Comparison of ENCODE assay signal across 1 cellular context in the genomic region with DNA sequence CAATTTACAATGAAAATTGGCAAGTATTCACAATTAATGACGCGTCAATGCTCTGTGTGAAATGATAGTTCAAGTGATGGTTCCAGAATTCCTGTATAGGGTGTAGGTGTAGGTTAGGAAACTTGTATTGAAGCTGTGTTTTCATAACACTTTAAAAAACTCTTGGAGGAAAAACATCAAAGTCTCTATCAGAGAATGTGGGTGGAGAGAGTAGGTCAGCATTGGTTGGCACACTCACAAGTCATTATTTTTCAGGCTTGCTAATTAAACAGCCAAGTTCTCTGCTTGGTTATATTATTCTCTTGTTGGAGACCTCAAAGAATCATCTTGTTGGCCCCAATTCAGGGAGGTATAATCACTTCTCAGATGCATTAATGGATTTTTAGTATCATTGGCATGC.
TF ChIP-seq lines count a peak whose summit lies in the region.

No MANE protein-coding gene starts in this region.

TF ChIP-seq in GM23338, 12 proteins besides CTCF, POLR2A, EP300 and RAD21 (continued from another document):
- TF ChIP-seq, protein P1, sequence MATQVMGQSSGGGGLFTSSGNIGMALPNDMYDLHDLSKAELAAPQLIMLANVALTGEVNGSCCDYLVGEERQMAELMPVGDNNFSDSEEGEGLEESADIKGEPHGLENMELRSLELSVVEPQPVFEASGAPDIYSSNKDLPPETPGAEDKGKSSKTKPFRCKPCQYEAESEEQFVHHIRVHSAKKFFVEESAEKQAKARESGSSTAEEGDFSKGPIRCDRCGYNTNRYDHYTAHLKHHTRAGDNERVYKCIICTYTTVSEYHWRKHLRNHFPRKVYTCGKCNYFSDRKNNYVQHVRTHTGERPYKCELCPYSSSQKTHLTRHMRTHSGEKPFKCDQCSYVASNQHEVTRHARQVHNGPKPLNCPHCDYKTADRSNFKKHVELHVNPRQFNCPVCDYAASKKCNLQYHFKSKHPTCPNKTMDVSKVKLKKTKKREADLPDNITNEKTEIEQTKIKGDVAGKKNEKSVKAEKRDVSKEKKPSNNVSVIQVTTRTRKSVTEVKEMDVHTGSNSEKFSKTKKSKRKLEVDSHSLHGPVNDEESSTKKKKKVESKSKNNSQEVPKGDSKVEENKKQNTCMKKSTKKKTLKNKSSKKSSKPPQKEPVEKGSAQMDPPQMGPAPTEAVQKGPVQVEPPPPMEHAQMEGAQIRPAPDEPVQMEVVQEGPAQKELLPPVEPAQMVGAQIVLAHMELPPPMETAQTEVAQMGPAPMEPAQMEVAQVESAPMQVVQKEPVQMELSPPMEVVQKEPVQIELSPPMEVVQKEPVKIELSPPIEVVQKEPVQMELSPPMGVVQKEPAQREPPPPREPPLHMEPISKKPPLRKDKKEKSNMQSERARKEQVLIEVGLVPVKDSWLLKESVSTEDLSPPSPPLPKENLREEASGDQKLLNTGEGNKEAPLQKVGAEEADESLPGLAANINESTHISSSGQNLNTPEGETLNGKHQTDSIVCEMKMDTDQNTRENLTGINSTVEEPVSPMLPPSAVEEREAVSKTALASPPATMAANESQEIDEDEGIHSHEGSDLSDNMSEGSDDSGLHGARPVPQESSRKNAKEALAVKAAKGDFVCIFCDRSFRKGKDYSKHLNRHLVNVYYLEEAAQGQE (IDR thresholded peaks at IDR 0.05; ENCODE audit: unreplicated experiment), result no peak
- TF ChIP-seq EZH2 (IDR thresholded peaks at IDR 0.05; ENCODE audit: low read depth, unreplicated experiment) (no peak), NANOG (IDR thresholded peaks at IDR 0.05; ENCODE audit: borderline replicate concordance) (no peak), STAT1 (IDR thresholded peaks at IDR 0.05; ENCODE audit: unreplicated experiment) (no peak), ZNF331 (CRISPR knock-in tag; IDR thresholded peaks at IDR 0.05; ENCODE audit: low read depth) (no peak)
- TF ChIP-seq, protein P2, sequence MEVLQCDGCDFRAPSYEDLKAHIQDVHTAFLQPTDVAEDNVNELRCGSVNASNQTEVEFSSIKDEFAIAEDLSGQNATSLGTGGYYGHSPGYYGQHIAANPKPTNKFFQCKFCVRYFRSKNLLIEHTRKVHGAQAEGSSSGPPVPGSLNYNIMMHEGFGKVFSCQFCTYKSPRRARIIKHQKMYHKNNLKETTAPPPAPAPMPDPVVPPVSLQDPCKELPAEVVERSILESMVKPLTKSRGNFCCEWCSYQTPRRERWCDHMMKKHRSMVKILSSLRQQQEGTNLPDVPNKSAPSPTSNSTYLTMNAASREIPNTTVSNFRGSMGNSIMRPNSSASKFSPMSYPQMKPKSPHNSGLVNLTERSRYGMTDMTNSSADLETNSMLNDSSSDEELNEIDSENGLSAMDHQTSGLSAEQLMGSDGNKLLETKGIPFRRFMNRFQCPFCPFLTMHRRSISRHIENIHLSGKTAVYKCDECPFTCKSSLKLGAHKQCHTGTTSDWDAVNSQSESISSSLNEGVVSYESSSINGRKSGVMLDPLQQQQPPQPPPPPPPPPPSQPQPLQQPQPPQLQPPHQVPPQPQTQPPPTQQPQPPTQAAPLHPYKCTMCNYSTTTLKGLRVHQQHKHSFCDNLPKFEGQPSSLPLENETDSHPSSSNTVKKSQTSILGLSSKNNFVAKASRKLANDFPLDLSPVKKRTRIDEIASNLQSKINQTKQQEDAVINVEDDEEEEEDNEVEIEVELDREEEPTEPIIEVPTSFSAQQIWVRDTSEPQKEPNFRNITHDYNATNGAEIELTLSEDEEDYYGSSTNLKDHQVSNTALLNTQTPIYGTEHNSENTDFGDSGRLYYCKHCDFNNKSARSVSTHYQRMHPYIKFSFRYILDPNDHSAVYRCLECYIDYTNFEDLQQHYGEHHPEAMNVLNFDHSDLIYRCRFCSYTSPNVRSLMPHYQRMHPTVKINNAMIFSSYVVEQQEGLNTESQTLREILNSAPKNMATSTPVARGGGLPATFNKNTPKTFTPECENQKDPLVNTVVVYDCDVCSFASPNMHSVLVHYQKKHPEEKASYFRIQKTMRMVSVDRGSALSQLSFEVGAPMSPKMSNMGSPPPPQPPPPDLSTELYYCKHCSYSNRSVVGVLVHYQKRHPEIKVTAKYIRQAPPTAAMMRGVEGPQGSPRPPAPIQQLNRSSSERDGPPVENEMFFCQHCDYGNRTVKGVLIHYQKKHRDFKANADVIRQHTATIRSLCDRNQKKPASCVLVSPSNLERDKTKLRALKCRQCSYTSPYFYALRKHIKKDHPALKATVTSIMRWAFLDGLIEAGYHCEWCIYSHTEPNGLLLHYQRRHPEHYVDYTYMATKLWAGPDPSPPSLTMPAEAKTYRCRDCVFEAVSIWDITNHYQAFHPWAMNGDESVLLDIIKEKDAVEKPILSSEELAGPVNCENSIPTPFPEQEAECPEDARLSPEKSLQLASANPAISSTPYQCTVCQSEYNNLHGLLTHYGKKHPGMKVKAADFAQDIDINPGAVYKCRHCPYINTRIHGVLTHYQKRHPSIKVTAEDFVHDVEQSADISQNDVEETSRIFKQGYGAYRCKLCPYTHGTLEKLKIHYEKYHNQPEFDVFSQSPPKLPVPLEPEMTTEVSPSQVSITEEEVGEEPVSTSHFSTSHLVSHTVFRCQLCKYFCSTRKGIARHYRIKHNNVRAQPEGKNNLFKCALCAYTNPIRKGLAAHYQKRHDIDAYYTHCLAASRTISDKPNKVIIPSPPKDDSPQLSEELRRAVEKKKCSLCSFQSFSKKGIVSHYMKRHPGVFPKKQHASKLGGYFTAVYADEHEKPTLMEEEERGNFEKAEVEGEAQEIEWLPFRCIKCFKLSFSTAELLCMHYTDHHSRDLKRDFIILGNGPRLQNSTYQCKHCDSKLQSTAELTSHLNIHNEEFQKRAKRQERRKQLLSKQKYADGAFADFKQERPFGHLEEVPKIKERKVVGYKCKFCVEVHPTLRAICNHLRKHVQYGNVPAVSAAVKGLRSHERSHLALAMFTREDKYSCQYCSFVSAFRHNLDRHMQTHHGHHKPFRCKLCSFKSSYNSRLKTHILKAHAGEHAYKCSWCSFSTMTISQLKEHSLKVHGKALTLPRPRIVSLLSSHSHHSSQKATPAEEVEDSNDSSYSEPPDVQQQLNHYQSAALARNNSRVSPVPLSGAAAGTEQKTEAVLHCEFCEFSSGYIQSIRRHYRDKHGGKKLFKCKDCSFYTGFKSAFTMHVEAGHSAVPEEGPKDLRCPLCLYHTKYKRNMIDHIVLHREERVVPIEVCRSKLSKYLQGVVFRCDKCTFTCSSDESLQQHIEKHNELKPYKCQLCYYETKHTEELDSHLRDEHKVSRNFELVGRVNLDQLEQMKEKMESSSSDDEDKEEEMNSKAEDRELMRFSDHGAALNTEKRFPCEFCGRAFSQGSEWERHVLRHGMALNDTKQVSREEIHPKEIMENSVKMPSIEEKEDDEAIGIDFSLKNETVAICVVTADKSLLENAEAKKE (CRISPR knock-in tag; IDR thresholded peaks at IDR 0.05), result no peak
